In genomic region chr4:83728191-83728590, GRCh38 we compare ENCODE assay signal across 7 cellular contexts.
"Had no signal": no experiment of that assay in that cellular context is flagged by ENCODE, and none has a peak within 500 bp of the region (broad histone marks: within the 10 kb centered on the region; RNA-seq: fewer than 3 reads in every experiment).

No MANE protein-coding gene starts in this region.

- H3K4me2 ChIP-seq: KMS-11 had no signal

- ATAC-seq: HepG2 had no signal

- FAIRE-seq: HepG2, HTR-8/SVneo had no signal

- DNase-seq: IMR-90, KBM-7, KG1 had no signal

- H3K9ac ChIP-seq: KMS-11 had no signal

- H3K27ac ChIP-seq: HL-60, KMS-11 had no signal
